ENCODE assay signal across 8 cellular contexts in genomic region chr2:105235388-105236059, GRCh38. TPM values are rescaled to one million over a fixed set of nuclear protein-coding genes. Genes with fewer than 3 reads are reported as not detected.
DNase-seq lines count a peak whose midpoint lies in the region; ATAC-seq and TF ChIP-seq lines count a peak whose summit lies in the region.

No MANE protein-coding gene starts in this region.

- TF ChIP-seq EP300 in ovary (IDR thresholded peaks at IDR 0.05), result no peak
- TF ChIP-seq EP300 in transverse colon (IDR thresholded peaks at IDR 0.05; ENCODE audit: low read depth), result no peak

- H3K36me3 ChIP-seq in ovary, result no peaks in the 10 kb centered on the region
- no peaks in the 10 kb centered on the region for H3K36me3 ChIP-seq in transverse colon

- TF ChIP-seq POLR2A in ovary (IDR thresholded peaks at IDR 0.05), result no peak
- TF ChIP-seq POLR2A in transverse colon (IDR thresholded peaks at IDR 0.05), result no peak

- DNase-seq in D341Med (ENCODE audit: low spot score) (peak; percentile 58), LoVo (ENCODE audit: low spot score) (peak; percentile 77), SHP77 treated with DMSO at 0.1 percent for 48 hours (lab: John Stamatoyannopoulos, UW) (peak; percentile 46), globus pallidus (ENCODE audit: low spot score) (peak; percentile 63), ovary (peak; percentile 46 to 72 (median 52)), transverse colon (peak; percentile 76)
- peak; percentile 42 for DNase-seq in activated T-helper 9 cell treated with anti-CD3 and anti-CD28 coated beads, Interleukin-2, amount 50 U/mL, for 16 hours (ENCODE audit: low read depth)

- H3K4me1 ChIP-seq in ovary (ENCODE audit: insufficient read depth) (no peaks in the 10 kb centered on the region), transverse colon (peaks cover 0 to 3% (median 0%) of the 10 kb centered on the region in 4 donors)

- H3K27ac ChIP-seq in ovary (no peak overlapping the region), transverse colon (no peak overlapping the region)

- H3K9me3 ChIP-seq in ovary (no peaks in the 10 kb centered on the region), transverse colon (no peaks in the 10 kb centered on the region)

- H3K27me3 ChIP-seq in ovary (no peaks in the 10 kb centered on the region), transverse colon (no peaks in the 10 kb centered on the region)

- ATAC-seq in GM21619 (IDR thresholded peaks at IDR 0.05; ENCODE audit: unreplicated experiment), result peak; percentile 61

- WGBS in ovary, 3 donors, result 13 to 17% (median 14%) methylated on average over 12 of the region's 12 CpGs
- WGBS in transverse colon (ENCODE audit: low coverage in 1 of 2), 2 donors, result 22% methylated on average over 12 of the region's 12 CpGs; no CpG with 5 or more reads in 1 of the 2 donors

- intact Hi-C loops in ovary (cut with DNase I), result loop anchor here (5.0 to 10.0 kb wide), 3 partner anchors 118 to 123 kb away; no protein-coding TSS in a partner anchor
- intact Hi-C loops in transverse colon (cut with DNase I; ENCODE audit: low total_unique reads), result loop anchor here (5.0 kb wide), 1 partner anchor 118 kb away; no protein-coding TSS in a partner anchor

- H3K4me3 ChIP-seq in ovary (no peak overlapping the region), transverse colon (no peak overlapping the region)

- in situ Hi-C loops in transverse colon (cut with MboI; ENCODE audit: low pct_ligation_motif_present in 1 of 4, low pct_unique_long_range_greater_than_20kb in 1 of 4, low sequenced_read_pairs in 3 of 4), result loop anchor here in 3 of 4 donors (5.0 to 10.0 kb wide), 2 partner anchors 121 to 123 kb away; no protein-coding TSS in a partner anchor

- TF ChIP-seq CTCF in ovary (IDR thresholded peaks at IDR 0.05), result no peak
- peak; percentile 58 to 70 (median 67) for TF ChIP-seq CTCF in transverse colon (IDR thresholded peaks at IDR 0.05)

RNA-seq across cellular contexts. Expression of gene GPR45, which starts 6.0 kb away (rescaled TPM):
- total RNA-seq in ovary (not detected), transverse colon (not detected)
- polyA plus RNA-seq in ovary, result not detected

Comparison
In these comparisons a context has a peak if more than half of its experiments do, and no peak if none do; other contexts are left out.
1. CTCF ChIP-seq: peak in transverse colon (5 of 5); none in ovary (0 of 3).
2. Peak in every context shown above with its lines, with median percentiles within 50 percentile points of each other: DNase-seq.